In the genomic region with DNA sequence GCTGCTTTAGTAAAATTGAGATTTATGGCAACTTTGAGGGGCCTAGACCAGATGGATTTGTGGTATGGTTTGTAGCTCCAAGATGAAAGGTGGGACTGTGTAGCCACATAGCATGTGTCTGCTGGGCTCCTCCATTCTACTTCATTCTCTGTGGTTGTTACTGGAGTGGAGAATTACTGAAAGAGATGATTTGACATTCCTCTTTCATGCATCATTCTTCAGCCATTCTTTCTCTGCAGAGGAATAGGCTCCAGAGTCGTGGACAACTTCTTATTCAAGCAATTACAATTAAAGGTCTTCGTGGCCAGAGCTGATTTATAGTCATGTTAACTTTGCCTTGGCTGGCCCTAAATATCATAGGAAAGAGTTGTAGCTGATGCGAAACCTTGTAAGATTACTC, we compare ENCODE assay signal across 24 cellular contexts.
"Had no signal": no experiment of that assay in that cellular context is flagged by ENCODE, and none has a peak within 500 bp of the region (broad histone marks: within the 10 kb centered on the region; RNA-seq: fewer than 3 reads in every experiment).

No MANE protein-coding gene starts in this region.

- H3K4me3 ChIP-seq: hepatocyte, spleen, testis, upper lobe of right lung had no signal

- H3K36me3 ChIP-seq: brain microvascular endothelial cell, spleen, upper lobe of right lung had no signal

- DNase-seq: activated CD4-positive, alpha-beta memory T cell treated with anti-CD3 and anti-CD28 coated beads for 36 hours; activated CD4-positive, alpha-beta T cell treated with anti-CD3 and anti-CD28 coated beads for 4 hours; activated CD4-positive, CD25-positive, alpha-beta regulatory T cell; activated effector memory CD4-positive, alpha-beta T cell treated with Interleukin-2 at 50 U/mL for 16 hours; activated naive CD4-positive, alpha-beta T cell treated with anti-CD3 and anti-CD28 coated beads, Interleukin-2, amount 10 ng/mL, durations not matched to agents 7 days and 5 days; activated T-cell treated with anti-CD3 and anti-CD28 coated beads, Interleukin-2, amount 50 U/mL, for 48 hours; amygdala; brain microvascular endothelial cell; caudate nucleus; effector memory CD4-positive, alpha-beta T cell; glutamatergic neuron; immature natural killer cell; left ventricle myocardium superior; mammary epithelial cell; natural killer cell; retina; spleen; stimulated activated CD4-positive, alpha-beta T cell treated with anti-CD3 and anti-CD28 coated beads, Interleukin-4, amount 100 ng/mL, for 1 hour; stimulated activated naive CD4-positive, alpha-beta T cell; T-helper 17 cell; testis; upper lobe of right lung had no signal

- H3K27me3 ChIP-seq: brain microvascular endothelial cell, hepatocyte, spleen, testis, upper lobe of right lung had no signal

- H3K9me3 ChIP-seq: spleen, testis, upper lobe of right lung had no signal

- ATAC-seq: esophagus mucosa, left ventricle myocardium superior, natural killer cell, T-helper 17 cell, upper lobe of right lung had no signal
